Comparison of ENCODE assay signal across 17 cellular contexts in the genomic region with DNA sequence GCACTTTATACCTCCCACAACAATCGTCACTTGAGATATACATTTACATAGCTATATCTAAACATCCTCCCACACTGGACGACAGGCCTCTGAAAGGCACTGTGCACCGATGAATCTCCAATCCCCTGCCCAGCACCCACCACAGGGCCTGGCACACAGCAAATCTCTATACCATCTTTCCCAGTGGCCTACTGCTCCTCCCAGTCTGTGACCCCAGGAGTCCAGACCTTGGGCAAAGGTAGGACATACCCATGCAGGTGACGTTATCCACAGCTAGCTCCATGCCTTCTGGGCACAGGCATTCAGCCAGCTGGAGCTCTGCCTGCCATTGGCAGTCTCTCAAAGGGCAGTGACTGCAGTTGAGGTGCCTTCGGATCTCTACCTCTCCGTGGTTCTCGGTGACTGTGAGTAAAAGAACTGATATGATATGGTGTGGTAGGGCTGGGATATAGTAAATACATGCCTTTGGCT. TPM values are rescaled to one million over a fixed set of nuclear protein-coding genes. Genes with fewer than 3 reads are reported as not detected.
DNase-seq lines count a peak whose midpoint lies in the region; ATAC-seq and TF ChIP-seq lines count a peak whose summit lies in the region.
"Had no signal": no experiment of that assay in that cellular context is flagged by ENCODE, and none has a peak within 500 bp of the region (broad histone marks: within the 10 kb centered on the region; RNA-seq: fewer than 3 reads in every experiment).

No MANE protein-coding gene starts in this region.

- H3K9me3 Mint-ChIP-seq in CD4-positive, alpha-beta T cell: no peaks in the 10 kb centered on the region
- H3K9me3 Mint-ChIP-seq: natural killer cell treated with Interleukin-12 subunit alpha and Interleukin-12 subunit beta and Interleukin-15 and Interleukin-18, amount 100 ng/mL, for 72 hours; stimulated activated naive CD8-positive, alpha-beta T cell treated with anti-CD3 and anti-CD28 coated beads, Interleukin-15, amount 100 ng/mL, for 72 hours had no signal

- H3K4me3 Mint-ChIP-seq in CD4-positive, alpha-beta T cell: no peak overlapping the region
- H3K4me3 Mint-ChIP-seq: natural killer cell treated with Interleukin-12 subunit alpha and Interleukin-12 subunit beta and Interleukin-15 and Interleukin-18, amount 100 ng/mL, for 72 hours; stimulated activated naive CD8-positive, alpha-beta T cell treated with anti-CD3 and anti-CD28 coated beads, Interleukin-15, amount 100 ng/mL, for 72 hours had no signal

- POLR2A ChIA-PET in CD4-positive, alpha-beta T cell (lab: Charles Lee): no interaction called here

- H3K36me3 ChIP-seq in RWPE2 (ENCODE audit: low read depth) (no peaks in the 10 kb centered on the region), prostate gland (no peaks in the 10 kb centered on the region)
- H3K36me3 ChIP-seq: cardiac muscle cell had no signal

- H3K27ac ChIP-seq in RWPE2 (ENCODE audit: poor library complexity, severe bottlenecking): no peak overlapping the region
- no peak overlapping the region for H3K27ac ChIP-seq in CD4-positive, alpha-beta T cell (ENCODE audit: low read depth, low read length)
- no peak overlapping the region for H3K27ac ChIP-seq in prostate gland
- H3K27ac ChIP-seq: cardiac muscle cell had no signal

- H3K4me3 ChIP-seq in RWPE2 (ENCODE audit: severe bottlenecking) (no peak overlapping the region), prostate gland (no peak overlapping the region)
- H3K4me3 ChIP-seq: cardiac muscle cell had no signal

- peak; percentile 35 for ATAC-seq in RWPE2 (ENCODE audit: low read depth)
- peak; percentile 75 for ATAC-seq in left ventricle myocardium superior
- no peak for ATAC-seq in CD4-positive, alpha-beta T cell (ENCODE audit: poor library complexity)
- ATAC-seq: natural killer cell treated with Interleukin-12 subunit alpha and Interleukin-12 subunit beta and Interleukin-15 and Interleukin-18, amount 100 ng/mL, for 72 hours; stimulated activated naive CD8-positive, alpha-beta T cell treated with anti-CD3 and anti-CD28 coated beads, Interleukin-15, amount 100 ng/mL, for 72 hours had no signal

- CTCF ChIA-PET in CD4-positive, alpha-beta T cell (lab: Charles Lee): interaction anchor here (2.6 kb wide), 1 partner anchor 42 kb away, joined by 17 read pairs; no protein-coding TSS in a partner anchor

- peaks cover 23% of the 10 kb centered on the region for H3K27me3 ChIP-seq in RWPE2 (ENCODE audit: insufficient read depth, poor library complexity, severe bottlenecking)
- peaks cover 25% of the 10 kb centered on the region for H3K27me3 ChIP-seq in CD4-positive, alpha-beta T cell (ENCODE audit: control insufficient read depth, insufficient read depth, low read length)
- peaks cover 14% of the 10 kb centered on the region for H3K27me3 ChIP-seq in prostate gland (replicated peaks; ENCODE audit: insufficient read depth)

- 48% methylated on average over 7 of the region's 7 CpGs for WGBS in prostate gland

- intact Hi-C loops in left ventricle myocardium superior (cut with micrococcal nuclease) (no loop called here), prostate gland (cut with DNase I) (no loop called here)
- intact Hi-C loops in CD4-positive, alpha-beta T cell (cut with DNase I, micrococcal nuclease): loop anchor here in 1 of 2 experiments (5.0 kb wide), 1 partner anchor 41 kb away; no protein-coding TSS in a partner anchor

- peak; percentile 63 for DNase-seq in M059J (ENCODE audit: low read depth)
- no peak for DNase-seq in RWPE2 (ENCODE audit: low spot score)
- peak; percentile 68 for DNase-seq in left ventricle myocardium superior
- peak; percentile 36 for DNase-seq in renal cortical epithelial cell (ENCODE audit: low read depth)
- DNase-seq in dedifferentiated amniotic fluid mesenchymal stem cell (ENCODE audit: extremely low spot score): no peak
- no peak for DNase-seq in NCI-H524 (lab: John Stamatoyannopoulos, UW)
- DNase-seq in CD4-positive, alpha-beta T cell: no peak
- no peak for DNase-seq in prostate gland (ENCODE audit: low spot score)
- DNase-seq: activated CD4-positive, alpha-beta T cell treated with anti-CD3 and anti-CD28 coated beads for 4 hours; effector CD4-positive, alpha-beta T cell; NCI-H1694 treated with DMSO at 0.1 percent for 48 hours; NCI-H345; stimulated activated naive CD8-positive, alpha-beta T cell treated with anti-CD3 and anti-CD28 coated beads, Interleukin-15, amount 100 ng/mL, for 72 hours had no signal

- TF ChIP-seq CTCF in RWPE2 (IDR thresholded peaks at IDR 0.05; ENCODE audit: poor library complexity, severe bottlenecking) (no peak), prostate gland (IDR thresholded peaks at IDR 0.05) (no peak)
- TF ChIP-seq CTCF in CD4-positive, alpha-beta T cell (IDR thresholded peaks at IDR 0.05): no peak

- no peak for TF ChIP-seq POLR2A in prostate gland (IDR thresholded peaks at IDR 0.05)

- H3K27ac Mint-ChIP-seq in CD4-positive, alpha-beta T cell: no peak overlapping the region
- H3K27ac Mint-ChIP-seq: natural killer cell treated with Interleukin-12 subunit alpha and Interleukin-12 subunit beta and Interleukin-15 and Interleukin-18, amount 100 ng/mL, for 72 hours; stimulated activated naive CD8-positive, alpha-beta T cell treated with anti-CD3 and anti-CD28 coated beads, Interleukin-15, amount 100 ng/mL, for 72 hours had no signal

- peaks cover 10% of the 10 kb centered on the region for H3K4me1 Mint-ChIP-seq in CD4-positive, alpha-beta T cell (ENCODE audit: low read depth)

- H3K9me3 ChIP-seq in RWPE2 (ENCODE audit: severe bottlenecking) (no peaks in the 10 kb centered on the region), prostate gland (no peaks in the 10 kb centered on the region)
- H3K9me3 ChIP-seq in CD4-positive, alpha-beta T cell (ENCODE audit: control insufficient read depth, low read length): no peaks in the 10 kb centered on the region

- H3K4me1 ChIP-seq in RWPE2 (ENCODE audit: insufficient read depth, poor library complexity, severe bottlenecking) (no peaks in the 10 kb centered on the region), prostate gland (replicated peaks) (peaks cover 12% of the 10 kb centered on the region)

- H3K27me3 Mint-ChIP-seq in CD4-positive, alpha-beta T cell: peaks cover 35% of the 10 kb centered on the region

- no peaks in the 10 kb centered on the region for H3K36me3 Mint-ChIP-seq in CD4-positive, alpha-beta T cell (ENCODE audit: low read depth)
- H3K36me3 Mint-ChIP-seq: natural killer cell treated with Interleukin-12 subunit alpha and Interleukin-12 subunit beta and Interleukin-15 and Interleukin-18, amount 100 ng/mL, for 72 hours had no signal

RNA-seq across cellular contexts. Expression of a gene that starts 5.8 kb away (rescaled TPM):
- not detected in 2 replicates for total RNA-seq in M059J (2014; rRNA removed; shearing (Covaris generic))
- 1.5 TPM for total RNA-seq in left ventricle myocardium superior
- 0.25 and 1.0 TPM in 2 replicates for total RNA-seq in renal cortical epithelial cell
- 1 to 10 TPM; 9.7 to 9.9 TPM for total RNA-seq in CD4-positive, alpha-beta T cell
- total RNA-seq in prostate gland: 1 to 10 TPM in 1 of 2 donors, not detected in 1; 1.5 TPM
- total RNA-seq: lung microvascular endothelial cell had no signal

RNA-seq across cellular contexts. Expression of a gene that starts 14.2 kb away (rescaled TPM):
- 3.7 and 6.1 TPM in 2 replicates for total RNA-seq in M059J (2014; rRNA removed; shearing (Covaris generic))
- total RNA-seq in left ventricle myocardium superior: 6.0 TPM
- 4.5 and 9.7 TPM in 2 replicates for total RNA-seq in renal cortical epithelial cell
- total RNA-seq in CD4-positive, alpha-beta T cell: not detected
- total RNA-seq in prostate gland: 10 to 100 TPM in 1 of 2 donors, under 1 TPM in 1; 0.23 to 14.2 TPM
- total RNA-seq: skeletal muscle tissue had no signal

RNA-seq across cellular contexts. Expression of a gene that starts 36.2 kb away (rescaled TPM):
- 15.9 and 23.6 TPM in 2 replicates for total RNA-seq in M059J (2014; rRNA removed; shearing (Covaris generic))
- 25.4 TPM for total RNA-seq in left ventricle myocardium superior
- 8.7 and 32.0 TPM in 2 replicates for total RNA-seq in renal cortical epithelial cell
- 10 to 100 TPM; 20.8 to 22.5 TPM for total RNA-seq in CD4-positive, alpha-beta T cell
- total RNA-seq in prostate gland: 10 to 100 TPM; 17.0 to 47.3 TPM

RNA-seq across cellular contexts. Expression of a gene that starts 51.2 kb away (rescaled TPM):
- total RNA-seq in M059J (2014; rRNA removed; shearing (Covaris generic)): 5.3 and 8.7 TPM in 2 replicates
- total RNA-seq in left ventricle myocardium superior: 5.0 TPM
- total RNA-seq in renal cortical epithelial cell: 6.1 and 11.3 TPM in 2 replicates
- under 1 TPM; 0.42 to 0.47 TPM for total RNA-seq in CD4-positive, alpha-beta T cell
- 10 to 100 TPM in 1 of 2 donors, 1 to 10 TPM in 1; 5.2 to 99.6 TPM for total RNA-seq in prostate gland

Comparison
In these comparisons a context has a peak if more than half of its experiments do, and no peak if none do; other contexts are left out.
1. DNase-seq: peak in M059J (single experiment), left ventricle myocardium superior (single experiment) and renal cortical epithelial cell (single experiment); none in RWPE2 (single experiment), dedifferentiated amniotic fluid mesenchymal stem cell (single experiment), NCI-H524 (0 of 2), CD4-positive, alpha-beta T cell (0 of 10) and prostate gland (single experiment).